ENCODE assay signal across 23 cellular contexts in the genomic region with DNA sequence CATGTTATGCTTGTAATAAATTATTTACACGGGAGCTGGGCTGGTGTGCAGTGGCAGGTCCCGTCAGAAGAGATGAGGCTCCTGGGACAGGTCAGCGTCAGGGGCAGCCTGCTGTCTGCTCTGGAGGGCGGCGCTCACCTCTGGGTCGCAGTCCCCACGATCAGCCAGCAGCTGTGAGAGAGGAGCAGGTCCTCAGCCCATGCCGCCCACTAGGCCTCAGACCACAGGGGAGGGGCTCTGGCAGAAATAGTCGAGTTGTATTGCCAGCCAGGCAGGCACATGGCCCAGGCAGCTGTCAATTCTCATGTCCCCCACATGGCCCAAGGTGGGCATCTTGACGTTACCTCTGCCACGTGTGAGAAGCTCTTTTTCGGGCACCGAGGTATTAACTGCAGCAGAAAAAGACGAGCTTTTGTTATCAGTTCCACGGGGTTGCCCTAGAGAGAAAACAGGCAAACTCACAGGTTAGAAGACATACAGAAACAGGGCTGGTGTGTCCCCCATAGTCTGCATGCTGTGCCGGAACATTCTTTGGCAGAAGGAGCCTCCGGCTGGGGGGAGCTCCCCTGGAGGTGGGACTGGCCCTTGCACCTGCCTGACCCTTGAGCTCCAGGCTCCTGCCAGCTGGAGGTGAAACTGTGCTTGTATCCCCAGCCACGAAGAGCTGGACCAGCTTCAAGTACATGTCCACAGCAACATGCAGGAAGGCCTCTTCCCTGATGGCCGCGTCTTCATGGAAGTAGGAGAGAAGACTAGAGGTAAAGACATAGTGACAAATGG. TPM values are rescaled to one million over a fixed set of nuclear protein-coding genes. Genes with fewer than 3 reads are reported as not detected.
DNase-seq lines count a peak whose midpoint lies in the region; ATAC-seq, FAIRE-seq and TF ChIP-seq lines count a peak whose summit lies in the region.
"Had no signal": no experiment of that assay in that cellular context is flagged by ENCODE, and none has a peak within 500 bp of the region (broad histone marks: within the 10 kb centered on the region; RNA-seq: fewer than 3 reads in every experiment).

No MANE protein-coding gene starts in this region.

- no peak for TF ChIP-seq CTCF in 22Rv1 (IDR thresholded peaks at IDR 0.05)
- TF ChIP-seq CTCF in CD4-positive, alpha-beta T cell (IDR thresholded peaks at IDR 0.05): no peak
- no peak for TF ChIP-seq CTCF in HepG2 (CRISPR knock-in tag; IDR thresholded peaks at IDR 0.05)

- H4K20me1 ChIP-seq in HepG2 (ENCODE audit: insufficient read depth, low read length): no peaks in the 10 kb centered on the region

- no peaks in the 10 kb centered on the region for H3K4me1 ChIP-seq in HepG2 (ENCODE audit: insufficient read depth, low read length)
- H3K4me1 ChIP-seq: stomach had no signal

- no peaks in the 10 kb centered on the region for H3K9me3 Mint-ChIP-seq in CD4-positive, alpha-beta T cell
- no peaks in the 10 kb centered on the region for H3K9me3 Mint-ChIP-seq in activated naive CD8-positive, alpha-beta T cell (ENCODE audit: low read depth)
- H3K9me3 Mint-ChIP-seq: nephron had no signal

- peak overlapping the region; percentile 30 for H3K27ac Mint-ChIP-seq in CD4-positive, alpha-beta T cell
- H3K27ac Mint-ChIP-seq in activated naive CD8-positive, alpha-beta T cell: peak overlapping the region; percentile 10
- H3K27ac Mint-ChIP-seq: nephron had no signal

- H3K4me3 ChIP-seq in HepG2 (replicated peaks in 1 of 3; ENCODE audit: insufficient read depth in 1 of 3, low read depth in 2 of 3, low read length in 3 of 3): no peak overlapping the region
- H3K4me3 ChIP-seq: hepatocyte, stomach had no signal

- peak in 1 of 2 experiments; percentile 9; a peak in 1 of 4 replicates for TF ChIP-seq POLR2A in HepG2 (IDR thresholded peaks at IDR 0.05; ENCODE audit: insufficient read depth in 1 of 2, low read depth in 2 of 2, low read length in 2 of 2)

- H3K27me3 ChIP-seq in CD4-positive, alpha-beta T cell (ENCODE audit: control insufficient read depth, insufficient read depth, low read length): no peaks in the 10 kb centered on the region
- no peaks in the 10 kb centered on the region for H3K27me3 ChIP-seq in HepG2 (ENCODE audit: control insufficient read depth in 1 of 2, insufficient read depth in 2 of 2, low read length in 2 of 2)
- H3K27me3 ChIP-seq: hepatocyte, stomach had no signal

- peak overlapping the region; percentile 15 for H3K4me3 Mint-ChIP-seq in CD4-positive, alpha-beta T cell
- no peak overlapping the region for H3K4me3 Mint-ChIP-seq in activated naive CD8-positive, alpha-beta T cell
- H3K4me3 Mint-ChIP-seq: nephron had no signal

- in situ Hi-C loops in HepG2 (cut with HindIII; ENCODE audit: extremely low pct_ligation_motif_present, low pct_unique_long_range_greater_than_20kb): no loop called here

- TF ChIP-seq EP300 in HepG2 (IDR thresholded peaks at IDR 0.05; ENCODE audit: low read depth in 2 of 2, low read length in 2 of 2) (no peak), HepG2 (CRISPR knock-in tag; IDR thresholded peaks at IDR 0.05; ENCODE audit: borderline replicate concordance) (no peak)

- peaks cover 83% of the 10 kb centered on the region for H3K36me3 Mint-ChIP-seq in CD4-positive, alpha-beta T cell (ENCODE audit: low read depth)
- peaks cover 2% of the 10 kb centered on the region for H3K36me3 Mint-ChIP-seq in activated naive CD8-positive, alpha-beta T cell

- CTCF ChIA-PET in CD4-positive, alpha-beta T cell (lab: Charles Lee): interaction anchor here (1.3 kb wide), 1 partner anchor 38 kb away, joined by 4 read pairs; no protein-coding TSS in a partner anchor
- CTCF ChIA-PET in HepG2 (lab: Yijun Ruan, JAX; ENCODE audit: low intra/inter-chr PET ratio, low total read pairs): no interaction called here

- intact Hi-C loops in CD4-positive, alpha-beta T cell (cut with DNase I, micrococcal nuclease): no loop called here
- intact Hi-C loops in HepG2 (cut with micrococcal nuclease; ENCODE audit: unreplicated experiment): no loop called here

- no peak for FAIRE-seq in HepG2 (lab: Jason Lieb, UNC)
- FAIRE-seq: H1, keratinocyte had no signal

- H2AFZ ChIP-seq in HepG2 (ENCODE audit: low read length): no peak overlapping the region
- H2AFZ ChIP-seq: hepatocyte had no signal

- 94% methylated on average over 19 of the region's 20 CpGs for WGBS in HepG2 (ENCODE audit: low lambda C conversion rate)

- POLR2A ChIA-PET in CD4-positive, alpha-beta T cell (lab: Charles Lee): interaction anchor here (1.0 to 6.9 kb wide), 4 partner anchors 15 to 38 kb away, joined by 6 to 63 read pairs (median 21); a partner anchor contains a TSS
- POLR2A ChIA-PET in HepG2 (lab: Yijun Ruan, JAX): interaction anchor here (1.0 to 2.0 kb wide), 2 partner anchors 33 to 39 kb away, joined by 4 read pairs; no protein-coding TSS in a partner anchor

- no peaks in the 10 kb centered on the region for H3K27me3 Mint-ChIP-seq in CD4-positive, alpha-beta T cell
- no peaks in the 10 kb centered on the region for H3K27me3 Mint-ChIP-seq in activated naive CD8-positive, alpha-beta T cell

- TSS peak; percentile 34 for BruUV-seq in HepG2 (replicated peaks; lab: Mats Ljungman, UMichigan)

- no peak for DNase-seq in CD4-positive, alpha-beta T cell
- DNase-seq in HepG2 (ENCODE audit: low spot score) (no peak), epidermal melanocyte (ENCODE audit: insufficient read length, low spot score) (no peak), C1 segment of cervical spinal cord (lab: John Stamatoyannopoulos, UW) (no peak), NCI-H2171 treated with DMSO at 0.1 percent for 48 hours (lab: John Stamatoyannopoulos, UW) (no peak)
- no peak for DNase-seq in stimulated activated CD4-positive, alpha-beta T cell treated with anti-CD3 and anti-CD28 coated beads, Interleukin-2, amount 100 ng/mL, for 48 hours
- DNase-seq: activated CD4-positive, alpha-beta T cell treated with anti-CD3 and anti-CD28 coated beads, Interleukin-2, amount 50 U/mL, for 1 hour; COR-L47; foreskin fibroblast; mesenchymal stem cell; NCI-H146; posterior cingulate gyrus; stimulated activated CD4-positive, alpha-beta T cell treated with anti-CD3 and anti-CD28 coated beads, Interleukin-2, amount 100 ng/mL, for 24 hours; stomach; SW 1271; trophoblast cell had no signal

- H3K9me3 ChIP-seq in CD4-positive, alpha-beta T cell (ENCODE audit: control insufficient read depth, low read length): no peaks in the 10 kb centered on the region
- H3K9me3 ChIP-seq in HepG2 (ENCODE audit: low read length): no peaks in the 10 kb centered on the region
- H3K9me3 ChIP-seq: stomach had no signal

- H3K9ac ChIP-seq in HepG2 (ENCODE audit: insufficient read depth, low read depth, low read length): no peak overlapping the region

- H3K79me2 ChIP-seq in HepG2 (ENCODE audit: insufficient read depth, low read length): no peaks in the 10 kb centered on the region
- H3K79me2 ChIP-seq: hepatocyte had no signal

- H3K27ac ChIP-seq in 22Rv1: 0 out of 2 replicates have a peak overlapping the region, but pooled peaks have one; percentile 29
- H3K27ac ChIP-seq in CD4-positive, alpha-beta T cell (ENCODE audit: low read depth, low read length): no peak overlapping the region
- no peak overlapping the region for H3K27ac ChIP-seq in HepG2 (ENCODE audit: extremely low read length, insufficient read depth, low read length)
- H3K27ac ChIP-seq: hepatocyte, stomach had no signal

- TF ChIP-seq RAD21 in HepG2 (CRISPR knock-in tag; IDR thresholded peaks at IDR 0.05): no peak

- H3K36me3 ChIP-seq in HepG2 (replicated peaks in 1 of 2; ENCODE audit: control insufficient read depth in 1 of 2, insufficient read depth in 2 of 2, low read length in 2 of 2): peaks cover 45 to 91% of the 10 kb centered on the region in 2 experiments

- no peak for ATAC-seq in CD4-positive, alpha-beta T cell (ENCODE audit: poor library complexity)
- ATAC-seq in HepG2: peak; percentile 36
- ATAC-seq: Right ventricle myocardium inferior had no signal

- H3K4me1 Mint-ChIP-seq in CD4-positive, alpha-beta T cell (ENCODE audit: low read depth): peaks cover 46% of the 10 kb centered on the region
- H3K4me1 Mint-ChIP-seq in activated naive CD8-positive, alpha-beta T cell (ENCODE audit: low read depth): peaks cover 46% of the 10 kb centered on the region
- H3K4me1 Mint-ChIP-seq: nephron had no signal

- H3K4me2 ChIP-seq in HepG2 (ENCODE audit: low read depth, low read length): no peak overlapping the region
- H3K4me2 ChIP-seq: hepatocyte had no signal

RNA-seq across cellular contexts. Expression of a gene that starts 17.4 kb away (rescaled TPM):
- total RNA-seq in CD4-positive, alpha-beta T cell: 100 to 1,000 TPM; 127 to 137 TPM
- total RNA-seq in HepG2 (2016; rRNA removed; fragmentation: Illumina TruSeq; extraction: Trizol): 6.8 and 17.7 TPM in 2 replicates
- total RNA-seq in HepG2 (2016; cell fraction: cytosol; rRNA removed; fragmentation: Illumina TruSeq; extraction: Trizol; ENCODE audit: low read depth): 4.4 and 4.7 TPM in 2 replicates
- total RNA-seq in HepG2 (2016; cell fraction: insoluble cytoplasmic fraction; rRNA removed; fragmentation: Illumina TruSeq; extraction: Trizol): 4.5 and 15.9 TPM in 2 replicates
- 5.4 and 8.2 TPM in 2 replicates for total RNA-seq in HepG2 (2016; cell fraction: membrane; rRNA removed; fragmentation: Illumina TruSeq; extraction: Trizol)
- 22.3 and 26.8 TPM in 2 replicates for total RNA-seq in HepG2 (2016; cell fraction: nucleus; rRNA removed; fragmentation: Illumina TruSeq; extraction: Trizol)
- polyA plus RNA-seq in HepG2 (2011; rRNA removed): 18.0 and 24.3 TPM in 2 replicates
- 8.0 and 12.2 TPM in 2 replicates for polyA plus RNA-seq in HepG2 (2011; cell fraction: cytosol; rRNA removed)
- 148 and 167 TPM in 2 replicates for polyA plus RNA-seq in HepG2 (2011; cell fraction: nucleus; rRNA removed)
- polyA plus RNA-seq in HepG2 (2012): 16.1 and 20.0 TPM in 2 replicates
- 2.3 and 3.4 TPM in 2 replicates for polyA plus RNA-seq in HepG2 (2016; cell fraction: cytosol; fragmentation: Illumina TruSeq; extraction: Trizol; ENCODE audit: low read depth)
- polyA plus RNA-seq in HepG2 (2016; cell fraction: insoluble cytoplasmic fraction; fragmentation: Illumina TruSeq; extraction: Trizol; ENCODE audit: low read depth): 7.0 and 9.8 TPM in 2 replicates
- polyA plus RNA-seq in HepG2 (2016; cell fraction: membrane; fragmentation: Illumina TruSeq; extraction: Trizol; ENCODE audit: low read depth): 4.7 and 8.3 TPM in 2 replicates
- polyA plus RNA-seq in HepG2 (2016; cell fraction: nucleus; fragmentation: Illumina TruSeq; extraction: Trizol; ENCODE audit: insufficient read depth, low read depth): 66.1 and 72.8 TPM in 2 replicates
- 14.5 and 22.1 TPM in 2 replicates for polyA minus RNA-seq in HepG2 (2011; rRNA and poly(A)+ RNA removed; ENCODE audit: low replicate concordance)
- polyA minus RNA-seq in HepG2 (2011; cell fraction: cytosol; rRNA and poly(A)+ RNA removed): 4.0 and 6.3 TPM in 2 replicates
- polyA minus RNA-seq in HepG2 (2011; cell fraction: nucleus; rRNA and poly(A)+ RNA removed): 27.8 and 28.5 TPM in 2 replicates

RNA-seq across cellular contexts. Expression of a gene that starts 18.0 kb away (rescaled TPM):
- total RNA-seq in CD4-positive, alpha-beta T cell: 10 to 100 TPM; 18.5 to 21.8 TPM
- 3.8 and 10.1 TPM in 2 replicates for total RNA-seq in HepG2 (2016; rRNA removed; fragmentation: Illumina TruSeq; extraction: Trizol)
- 2.4 and 3.2 TPM in 2 replicates for total RNA-seq in HepG2 (2016; cell fraction: cytosol; rRNA removed; fragmentation: Illumina TruSeq; extraction: Trizol; ENCODE audit: low read depth)
- 4.2 and 9.2 TPM in 2 replicates for total RNA-seq in HepG2 (2016; cell fraction: insoluble cytoplasmic fraction; rRNA removed; fragmentation: Illumina TruSeq; extraction: Trizol)
- 5.2 and 6.8 TPM in 2 replicates for total RNA-seq in HepG2 (2016; cell fraction: membrane; rRNA removed; fragmentation: Illumina TruSeq; extraction: Trizol)
- total RNA-seq in HepG2 (2016; cell fraction: nucleus; rRNA removed; fragmentation: Illumina TruSeq; extraction: Trizol): 13.1 and 15.5 TPM in 2 replicates
- polyA plus RNA-seq in HepG2 (2011; rRNA removed): 13.2 and 18.6 TPM in 2 replicates
- polyA plus RNA-seq in HepG2 (2011; cell fraction: cytosol; rRNA removed): 4.5 and 5.7 TPM in 2 replicates
- 111 and 130 TPM in 2 replicates for polyA plus RNA-seq in HepG2 (2011; cell fraction: nucleus; rRNA removed)
- 7.5 and 10.0 TPM in 2 replicates for polyA plus RNA-seq in HepG2 (2012)
- 2.5 and 3.3 TPM in 2 replicates for polyA plus RNA-seq in HepG2 (2016; cell fraction: cytosol; fragmentation: Illumina TruSeq; extraction: Trizol; ENCODE audit: low read depth)
- polyA plus RNA-seq in HepG2 (2016; cell fraction: insoluble cytoplasmic fraction; fragmentation: Illumina TruSeq; extraction: Trizol; ENCODE audit: low read depth): 4.6 and 6.5 TPM in 2 replicates
- polyA plus RNA-seq in HepG2 (2016; cell fraction: membrane; fragmentation: Illumina TruSeq; extraction: Trizol; ENCODE audit: low read depth): 5.7 and 6.3 TPM in 2 replicates
- polyA plus RNA-seq in HepG2 (2016; cell fraction: nucleus; fragmentation: Illumina TruSeq; extraction: Trizol; ENCODE audit: insufficient read depth, low read depth): 51.9 and 55.4 TPM in 2 replicates
- polyA minus RNA-seq in HepG2 (2011; rRNA and poly(A)+ RNA removed; ENCODE audit: low replicate concordance): 4.4 and 8.1 TPM in 2 replicates
- 2.2 and 5.0 TPM in 2 replicates for polyA minus RNA-seq in HepG2 (2011; cell fraction: cytosol; rRNA and poly(A)+ RNA removed)
- polyA minus RNA-seq in HepG2 (2011; cell fraction: nucleus; rRNA and poly(A)+ RNA removed): 6.8 and 7.5 TPM in 2 replicates

RNA-seq across cellular contexts. Expression of a gene that starts 37.2 kb away (rescaled TPM):
- total RNA-seq in CD4-positive, alpha-beta T cell: 10 to 100 TPM; 26.1 to 28.3 TPM
- total RNA-seq in HepG2 (2016; rRNA removed; fragmentation: Illumina TruSeq; extraction: Trizol): 17.0 and 20.7 TPM in 2 replicates
- 5.1 and 5.8 TPM in 2 replicates for total RNA-seq in HepG2 (2016; cell fraction: cytosol; rRNA removed; fragmentation: Illumina TruSeq; extraction: Trizol; ENCODE audit: low read depth)
- total RNA-seq in HepG2 (2016; cell fraction: insoluble cytoplasmic fraction; rRNA removed; fragmentation: Illumina TruSeq; extraction: Trizol): 16.3 and 20.7 TPM in 2 replicates
- total RNA-seq in HepG2 (2016; cell fraction: membrane; rRNA removed; fragmentation: Illumina TruSeq; extraction: Trizol): 12.5 and 13.4 TPM in 2 replicates
- total RNA-seq in HepG2 (2016; cell fraction: nucleus; rRNA removed; fragmentation: Illumina TruSeq; extraction: Trizol): 9.5 and 13.5 TPM in 2 replicates
- 9.1 and 11.8 TPM in 2 replicates for polyA plus RNA-seq in HepG2 (2011; rRNA removed)
- polyA plus RNA-seq in HepG2 (2011; cell fraction: cytosol; rRNA removed): 13.4 and 23.3 TPM in 2 replicates
- 26.3 and 28.3 TPM in 2 replicates for polyA plus RNA-seq in HepG2 (2011; cell fraction: nucleus; rRNA removed)
- 6.8 and 12.5 TPM in 2 replicates for polyA plus RNA-seq in HepG2 (2012)
- polyA plus RNA-seq in HepG2 (2016; cell fraction: cytosol; fragmentation: Illumina TruSeq; extraction: Trizol; ENCODE audit: low read depth): 3.0 and 3.1 TPM in 2 replicates
- 13.3 and 14.0 TPM in 2 replicates for polyA plus RNA-seq in HepG2 (2016; cell fraction: insoluble cytoplasmic fraction; fragmentation: Illumina TruSeq; extraction: Trizol; ENCODE audit: low read depth)
- polyA plus RNA-seq in HepG2 (2016; cell fraction: membrane; fragmentation: Illumina TruSeq; extraction: Trizol; ENCODE audit: low read depth): 5.3 and 7.7 TPM in 2 replicates
- 14.9 and 15.5 TPM in 2 replicates for polyA plus RNA-seq in HepG2 (2016; cell fraction: nucleus; fragmentation: Illumina TruSeq; extraction: Trizol; ENCODE audit: insufficient read depth, low read depth)
- 3.5 and 31.4 TPM in 2 replicates for polyA minus RNA-seq in HepG2 (2011; rRNA and poly(A)+ RNA removed; ENCODE audit: low replicate concordance)
- polyA minus RNA-seq in HepG2 (2011; cell fraction: cytosol; rRNA and poly(A)+ RNA removed): 16.7 and 20.7 TPM in 2 replicates
- 8.8 and 8.9 TPM in 2 replicates for polyA minus RNA-seq in HepG2 (2011; cell fraction: nucleus; rRNA and poly(A)+ RNA removed)

RNA-seq across cellular contexts. Expression of a gene that starts 52.2 kb away (rescaled TPM):
- total RNA-seq in CD4-positive, alpha-beta T cell: 10 to 100 TPM; 58.9 to 62.8 TPM
- 1.2 and 2.5 TPM in 2 replicates for total RNA-seq in HepG2 (2016; rRNA removed; fragmentation: Illumina TruSeq; extraction: Trizol)
- total RNA-seq in HepG2 (2016; cell fraction: cytosol; rRNA removed; fragmentation: Illumina TruSeq; extraction: Trizol; ENCODE audit: low read depth): 4.2 and 5.8 TPM in 2 replicates
- total RNA-seq in HepG2 (2016; cell fraction: insoluble cytoplasmic fraction; rRNA removed; fragmentation: Illumina TruSeq; extraction: Trizol): 1.4 and 2.6 TPM in 2 replicates
- total RNA-seq in HepG2 (2016; cell fraction: membrane; rRNA removed; fragmentation: Illumina TruSeq; extraction: Trizol): 3.5 TPM in 2 replicates
- 2.4 and 3.5 TPM in 2 replicates for total RNA-seq in HepG2 (2016; cell fraction: nucleus; rRNA removed; fragmentation: Illumina TruSeq; extraction: Trizol)
- 3.9 and 4.3 TPM in 2 replicates for polyA plus RNA-seq in HepG2 (2011; rRNA removed)
- 1.5 and 2.1 TPM in 2 replicates for polyA plus RNA-seq in HepG2 (2011; cell fraction: cytosol; rRNA removed)
- polyA plus RNA-seq in HepG2 (2011; cell fraction: nucleus; rRNA removed): 28.1 and 29.8 TPM in 2 replicates
- polyA plus RNA-seq in HepG2 (2012): 2.7 and 6.1 TPM in 2 replicates
- 1.1 TPM in 2 replicates for polyA plus RNA-seq in HepG2 (2016; cell fraction: cytosol; fragmentation: Illumina TruSeq; extraction: Trizol; ENCODE audit: low read depth)
- polyA plus RNA-seq in HepG2 (2016; cell fraction: insoluble cytoplasmic fraction; fragmentation: Illumina TruSeq; extraction: Trizol; ENCODE audit: low read depth): 1.1 and 1.2 TPM in 2 replicates
- polyA plus RNA-seq in HepG2 (2016; cell fraction: membrane; fragmentation: Illumina TruSeq; extraction: Trizol; ENCODE audit: low read depth): 1.0 and 1.2 TPM in 2 replicates
- polyA plus RNA-seq in HepG2 (2016; cell fraction: nucleus; fragmentation: Illumina TruSeq; extraction: Trizol; ENCODE audit: insufficient read depth, low read depth): 11.0 and 12.6 TPM in 2 replicates
- 2.9 and 43.1 TPM in 2 replicates for polyA minus RNA-seq in HepG2 (2011; rRNA and poly(A)+ RNA removed; ENCODE audit: low replicate concordance)
- 1.6 and 2.8 TPM in 2 replicates for polyA minus RNA-seq in HepG2 (2011; cell fraction: cytosol; rRNA and poly(A)+ RNA removed)
- 4.5 and 5.8 TPM in 2 replicates for polyA minus RNA-seq in HepG2 (2011; cell fraction: nucleus; rRNA and poly(A)+ RNA removed)
